In the genomic region with DNA sequence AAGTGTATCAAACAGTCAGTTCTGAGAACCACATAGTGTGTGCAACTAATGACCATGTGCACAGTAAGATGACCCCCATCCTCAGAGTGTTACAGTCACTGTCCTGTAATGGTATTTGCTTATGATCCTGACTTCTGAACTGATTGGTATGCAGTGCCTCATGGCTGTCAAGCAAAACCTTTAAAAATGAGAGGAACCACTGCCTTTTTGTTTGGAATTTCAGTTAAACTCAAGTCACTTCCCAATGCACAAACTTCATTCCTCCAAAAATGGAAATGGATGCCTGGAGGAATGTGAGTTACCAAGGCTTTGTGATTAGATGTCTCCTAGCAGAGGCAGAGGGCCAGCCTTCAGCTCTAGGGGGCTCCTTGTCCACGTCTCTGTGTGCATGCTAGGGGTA, we compare ENCODE assay signal across 17 cellular contexts. TPM values are rescaled to one million over a fixed set of nuclear protein-coding genes. Genes with fewer than 3 reads are reported as not detected.
DNase-seq lines count a peak whose midpoint lies in the region; ATAC-seq and TF ChIP-seq lines count a peak whose summit lies in the region.
"Had no signal": no experiment of that assay in that cellular context is flagged by ENCODE, and none has a peak within 500 bp of the region (broad histone marks: within the 10 kb centered on the region; RNA-seq: fewer than 3 reads in every experiment).

No MANE protein-coding gene starts in this region.

- DNase-seq in AG20443 (ENCODE audit: low spot score) (peak; percentile 40), astrocyte of the hippocampus (ENCODE audit: low read depth, low spot score) (peak; percentile 65), kidney glomerular epithelial cell (lab: John Stamatoyannopoulos, UW) (peak; percentile 50), renal cortical epithelial cell (ENCODE audit: low read depth) (peak; percentile 43), GM20000 (ENCODE audit: low spot score) (no peak), GF-D8 (lab: John Stamatoyannopoulos, UW) (no peak)
- DNase-seq: activated CD4-positive, alpha-beta T cell treated with anti-CD3 and anti-CD28 coated beads for 36 hours; activated T-cell treated with anti-CD3 and anti-CD28 coated beads, Interleukin-2, amount 50 U/mL, for 24 hours; effector memory CD4-positive, alpha-beta T cell; HCEC 1CT; islet precursor cell; naive thymus-derived CD8-positive, alpha-beta T cell; NCI-H187 treated with DMSO at 0.1 percent for 48 hours; NCI-H82; stimulated activated naive CD8-positive, alpha-beta T cell treated with anti-CD3 and anti-CD28 coated beads, Interleukin-15, amount 100 ng/mL, for 72 hours had no signal

- no peak for TF ChIP-seq CTCF in GM20000 (IDR thresholded peaks at IDR 0.05; ENCODE audit: extremely low read depth, missing control alignments)

- no peak for ATAC-seq in GM18498 (IDR thresholded peaks at IDR 0.05; ENCODE audit: unreplicated experiment)
- ATAC-seq in GM18873 (IDR thresholded peaks at IDR 0.05; ENCODE audit: low FRiP score, unreplicated experiment), result no peak
- ATAC-seq: activated CD4-positive, alpha-beta T cell treated with anti-CD3 and anti-CD28 coated beads for 36 hours; naive thymus-derived CD8-positive, alpha-beta T cell; stimulated activated naive CD8-positive, alpha-beta T cell treated with anti-CD3 and anti-CD28 coated beads, Interleukin-15, amount 100 ng/mL, for 72 hours had no signal

RNA-seq across cellular contexts. Expression of a gene that starts 10.5 kb away (rescaled TPM):
- 22.1 and 24.5 TPM in 2 replicates for total RNA-seq in renal cortical epithelial cell

Comparison
In these comparisons a context has a peak if more than half of its experiments do, and no peak if none do; other contexts are left out.
1. DNase-seq: peak in AG20443 (single experiment), astrocyte of the hippocampus (single experiment), kidney glomerular epithelial cell (single experiment) and renal cortical epithelial cell (single experiment); none in GM20000 (single experiment) and GF-D8 (single experiment).